Comparison of ENCODE assay signal across 31 cellular contexts in the genomic region with DNA sequence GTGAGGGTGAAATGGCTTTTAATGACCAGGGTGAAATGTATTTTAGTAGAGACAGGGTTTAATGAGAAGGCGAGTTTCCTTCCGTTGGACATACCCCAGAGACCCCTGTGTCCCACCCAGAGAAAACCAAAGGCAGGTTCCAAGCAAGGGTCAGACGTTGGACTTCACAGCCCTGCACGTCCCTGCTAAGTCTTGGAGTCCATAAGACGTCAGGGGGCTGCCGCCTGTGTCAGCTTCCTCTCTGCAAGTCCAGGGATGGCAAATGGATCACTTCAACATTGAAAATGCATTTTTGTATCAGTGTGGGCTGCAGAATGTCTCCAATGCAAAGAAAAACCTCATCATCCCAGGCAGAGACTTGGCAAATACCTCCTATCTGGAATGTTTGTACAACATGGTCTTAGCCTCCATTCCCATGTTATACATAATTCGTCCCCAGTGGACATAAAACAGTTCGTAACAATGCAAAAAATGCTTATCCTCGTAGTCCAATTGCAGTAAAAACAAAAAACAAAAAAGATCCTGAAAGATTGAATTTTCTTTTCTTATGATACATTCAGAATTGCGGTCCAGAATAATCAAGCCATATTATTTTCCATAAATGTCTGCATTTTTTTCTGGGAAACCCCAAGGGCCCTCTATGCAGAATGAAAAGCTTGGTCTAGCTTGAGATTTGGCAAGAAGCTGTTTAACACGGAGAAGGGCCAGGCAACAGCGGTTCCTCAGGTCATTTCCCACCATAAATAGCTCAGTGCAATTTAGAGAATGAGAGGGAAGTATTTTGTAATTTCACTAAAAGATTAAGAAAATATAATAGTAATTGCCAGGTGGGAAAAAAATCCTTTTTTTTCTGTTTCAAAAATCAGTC.
"Had no signal": no experiment of that assay in that cellular context is flagged by ENCODE, and none has a peak within 500 bp of the region (broad histone marks: within the 10 kb centered on the region; RNA-seq: fewer than 3 reads in every experiment).

No MANE protein-coding gene starts in this region.

- H3K27ac ChIP-seq: ascending aorta, brain microvascular endothelial cell, gastroesophageal sphincter, hepatocyte, neutrophil, pancreas, prostate gland, VCaP had no signal

- H3K4me3 ChIP-seq: ascending aorta, gastroesophageal sphincter, hepatocyte, pancreas, prostate gland, smooth muscle cell, tibial artery had no signal

- H3K4me2 ChIP-seq: hepatocyte, smooth muscle cell had no signal

- H3K9me3 ChIP-seq: neutrophil, pancreas, prostate gland, tibial artery had no signal

- DNase-seq: activated CD4-positive, alpha-beta memory T cell treated with anti-CD3 and anti-CD28 coated beads for 36 hours; activated CD4-positive, alpha-beta T cell treated with anti-CD3 and anti-CD28 coated beads for 48 hours; activated CD8-positive, alpha-beta memory T cell treated with anti-CD3 and anti-CD28 coated beads, Interleukin-2, amount 50 U/mL, for 4 hours; activated gamma-delta T cell; activated naive CD4-positive, alpha-beta T cell treated with anti-CD3 and anti-CD28 coated beads, Interleukin-2, amount 10 ng/mL, durations not matched to agents 7 days and 5 days; activated naive CD8-positive, alpha-beta T cell treated with anti-CD3 and anti-CD28 coated beads, Interleukin-2, amount 10 ng/mL, durations not matched to agents 7 days and 5 days; activated T-cell treated with anti-CD3 and anti-CD28 coated beads, Interleukin-2, amount 50 U/mL, for 1 hour; brain microvascular endothelial cell; caudate nucleus; dermis blood vessel endothelial cell; effector CD8-positive, alpha-beta T cell; islet precursor cell; left ventricle myocardium superior; mammary epithelial cell; pancreas; retina; stimulated activated CD4-positive, alpha-beta T cell treated with anti-CD3 and anti-CD28 coated beads, Interleukin-1b, Interleukin-23, amount 100 ng/mL, for 48 hours; stimulated activated CD4-positive, alpha-beta T cell treated with anti-CD3 and anti-CD28 coated beads, Interleukin-4, amount 100 ng/mL, for 4 hours; stimulated activated CD8-positive, alpha-beta memory T cell treated with anti-CD3 and anti-CD28 coated beads, Interleukin-4, amount 100 ng/mL, for 48 hours; stimulated activated naive CD8-positive, alpha-beta T cell treated with anti-CD3 and anti-CD28 coated beads, Interleukin-15, amount 100 ng/mL, for 72 hours; T-helper 9 cell; tibial artery had no signal

- H3K27me3 ChIP-seq: ascending aorta, brain microvascular endothelial cell, gastroesophageal sphincter, hepatocyte, neutrophil, pancreas, tibial artery had no signal

- H3K36me3 ChIP-seq: ascending aorta, brain microvascular endothelial cell, gastroesophageal sphincter, neutrophil, pancreas, prostate gland, tibial artery had no signal

- H2AFZ ChIP-seq: hepatocyte had no signal

- ATAC-seq: gastroesophageal sphincter; left ventricle myocardium superior; pancreas; sciatic nerve; stimulated activated memory B cell treated with anti-CD40 and anti-IgM and Interleukin-4, amounts not matched to agents 10 μg/mL and 1 μg/mL and 100 μg/mL, for 72 hours; stimulated activated naive CD8-positive, alpha-beta T cell treated with anti-CD3 and anti-CD28 coated beads, Interleukin-15, amount 100 ng/mL, for 72 hours had no signal

- H3K4me1 ChIP-seq: ascending aorta, gastroesophageal sphincter, pancreas, prostate gland had no signal
